Comparison of ENCODE assay signal across 9 cellular contexts in genomic region chrX:124217289-124218251, GRCh38.
DNase-seq lines count a peak whose midpoint lies in the region; ATAC-seq lines count a peak whose summit lies in the region.
"Had no signal": no experiment of that assay in that cellular context is flagged by ENCODE, and none has a peak within 500 bp of the region (broad histone marks: within the 10 kb centered on the region; RNA-seq: fewer than 3 reads in every experiment).

No MANE protein-coding gene starts in this region.

- no peaks in the 10 kb centered on the region for H3K27me3 Mint-ChIP-seq in IgD-negative memory B cell
- no peaks in the 10 kb centered on the region for H3K27me3 Mint-ChIP-seq in central memory CD8-positive, alpha-beta T cell

- H3K27me3 ChIP-seq in neuron (ENCODE audit: insufficient read depth, low read length), result no peaks in the 10 kb centered on the region

- H3K36me3 Mint-ChIP-seq in IgD-negative memory B cell, result no peaks in the 10 kb centered on the region
- peaks cover 8% of the 10 kb centered on the region for H3K36me3 Mint-ChIP-seq in central memory CD8-positive, alpha-beta T cell (ENCODE audit: insufficient read depth)

- H2AFZ ChIP-seq in neuron (ENCODE audit: low read depth, low read length), result no peak overlapping the region

- peak overlapping the region; percentile 32 to 76 (median 52) for H3K4me3 Mint-ChIP-seq in IgD-negative memory B cell
- H3K4me3 Mint-ChIP-seq in central memory CD8-positive, alpha-beta T cell, result peak overlapping the region; percentile 75

- peaks cover 18 to 33% (median 19%) of the 10 kb centered on the region in 3 donors for H3K4me1 Mint-ChIP-seq in IgD-negative memory B cell
- H3K4me1 Mint-ChIP-seq in central memory CD8-positive, alpha-beta T cell, result peaks cover 70% of the 10 kb centered on the region

- H3K9me3 Mint-ChIP-seq in IgD-negative memory B cell, result no peaks in the 10 kb centered on the region
- no peaks in the 10 kb centered on the region for H3K9me3 Mint-ChIP-seq in central memory CD8-positive, alpha-beta T cell

- peaks cover 24% of the 10 kb centered on the region for H3K4me1 ChIP-seq in neuron (ENCODE audit: insufficient read depth, low read length)

- ATAC-seq in GM21526 (IDR thresholded peaks at IDR 0.05; ENCODE audit: low FRiP score, unreplicated experiment), result peak; percentile 75
- ATAC-seq in central memory CD8-positive, alpha-beta T cell (replicated peaks; ENCODE audit: extremely low read depth, poor library complexity, severe bottlenecking), result peak; percentile 94
- no peak for ATAC-seq in HG03521 (IDR thresholded peaks at IDR 0.05; ENCODE audit: unreplicated experiment)

- no peaks in the 10 kb centered on the region for H3K9me3 ChIP-seq in neuron (ENCODE audit: low read length)

- peak overlapping the region; percentile 23 for H3K4me3 ChIP-seq in neuron (ENCODE audit: low read length)
- H3K4me3 ChIP-seq: lung had no signal

- H3K27ac Mint-ChIP-seq in IgD-negative memory B cell, result peak overlapping the region in 2 of 3 donors; percentile 85 to 87
- peak overlapping the region; percentile 97 for H3K27ac Mint-ChIP-seq in central memory CD8-positive, alpha-beta T cell (ENCODE audit: low read depth)

- DNase-seq in EL (peak; percentile 67), UCSD-AML1 (lab: John Stamatoyannopoulos, UW; ENCODE audit: unreplicated experiment) (peak; percentile 66), AG08396 (ENCODE audit: low spot score) (no peak)
- DNase-seq in central memory CD8-positive, alpha-beta T cell (ENCODE audit: low spot score in 2 of 2), result peak; percentile 15 to 40

- H3K36me3 ChIP-seq in neuron (ENCODE audit: insufficient read depth, low read length), result no peaks in the 10 kb centered on the region
